In the genomic region with DNA sequence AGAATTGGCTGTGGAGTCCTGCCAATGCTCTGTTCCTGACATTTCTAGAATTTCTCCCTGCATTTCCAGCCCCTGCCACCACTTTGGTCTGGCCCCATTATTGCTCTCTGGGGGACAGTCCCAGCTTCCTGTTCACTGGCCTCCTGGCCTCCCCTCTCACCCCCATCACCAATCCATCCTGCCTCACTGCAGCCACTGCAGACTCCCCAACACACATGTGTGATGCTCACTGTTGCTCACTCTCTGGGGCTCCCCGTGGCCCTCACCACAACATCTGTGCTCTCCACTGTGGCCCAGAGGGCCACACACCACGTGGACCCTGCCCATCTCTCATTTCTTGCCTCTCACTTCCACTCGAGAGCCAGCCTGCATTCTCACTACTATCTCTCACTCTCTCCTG, we compare ENCODE assay signal across 28 cellular contexts.
A peak's percentile ranks its signal among the peaks of the same experiment; 100 is the strongest.
DNase-seq lines count a peak whose midpoint lies in the region; ATAC-seq and TF ChIP-seq lines count a peak whose summit lies in the region.
"Had no signal": no experiment of that assay in that cellular context is flagged by ENCODE, and none has a peak within 500 bp of the region (broad histone marks: within the 10 kb centered on the region; RNA-seq: fewer than 3 reads in every experiment).

No MANE protein-coding gene starts in this region.

- no peaks in the 10 kb centered on the region for H3K9me2 ChIP-seq in PC-9 (ENCODE audit: insufficient read depth)

- H3K27ac Mint-ChIP-seq in MCF 10A (ENCODE audit: low read depth, unreplicated experiment) = peak overlapping the region; percentile 92
- peak overlapping the region; percentile 50 for H3K27ac Mint-ChIP-seq in mesothelial cell of epicardium
- H3K27ac Mint-ChIP-seq in type B pancreatic cell = peak overlapping the region; percentile 43
- H3K27ac Mint-ChIP-seq: activated CD4-positive, alpha-beta T cell treated with anti-CD3 and anti-CD28 coated beads for 36 hours; B cell; H9 had no signal

- no peak overlapping the region for H3K4me3 Mint-ChIP-seq in MCF 10A (ENCODE audit: unreplicated experiment)
- no peak overlapping the region for H3K4me3 Mint-ChIP-seq in mesothelial cell of epicardium
- H3K4me3 Mint-ChIP-seq in type B pancreatic cell = no peak overlapping the region
- H3K4me3 Mint-ChIP-seq: activated CD4-positive, alpha-beta T cell treated with anti-CD3 and anti-CD28 coated beads for 36 hours; B cell; H9; immature natural killer cell had no signal

- DNase-seq in MCF 10A (ENCODE audit: unreplicated experiment) = no peak
- DNase-seq in mammary epithelial cell = no peak
- no peak for DNase-seq in mesothelial cell of epicardium (ENCODE audit: low spot score in 2 of 2, unreplicated experiment in 2 of 2)
- no peak for DNase-seq in type B pancreatic cell (ENCODE audit: extremely low spot score, unreplicated experiment)
- no peak for DNase-seq in PC-9
- DNase-seq: activated CD4-positive, alpha-beta T cell treated with anti-CD3 and anti-CD28 coated beads for 36 hours; activated CD8-positive, alpha-beta memory T cell treated with anti-CD3 and anti-CD28 coated beads for 24 hours; activated effector memory CD4-positive, alpha-beta T cell treated with anti-CD3 and anti-CD28 coated beads, Interleukin-2, amount 50 U/mL, for 16 hours; activated T-cell treated with anti-CD3 and anti-CD28 coated beads for 4 hours; H9; hypothalamus; immature natural killer cell; left cardiac atrium; NCI-H1436; NCI-H2081; NCI-H2227 treated with DMSO at 0.1 percent for 48 hours; NCI-H69; SHP77; stimulated activated CD4-positive, alpha-beta T cell treated with anti-CD3 and anti-CD28 coated beads, Interleukin-12 subunit alpha, Interleukin-12 subunit beta, amount 100 ng/mL, for 4 hours; stimulated activated CD4-positive, alpha-beta T cell treated with anti-CD3 and anti-CD28 coated beads, Interleukin-2, amount 100 ng/mL, for 48 hours had no signal

- no peak overlapping the region for H3K4me3 ChIP-seq in mammary epithelial cell (replicated peaks in 1 of 3; ENCODE audit: insufficient read depth in 1 of 3, low read depth in 2 of 3, low read length in 3 of 3)
- H3K4me3 ChIP-seq in PC-9 = no peak overlapping the region
- H3K4me3 ChIP-seq: lung, tibial nerve had no signal

- intact Hi-C loops in MCF 10A (cut with micrococcal nuclease) (no loop called here), mammary epithelial cell (cut with micrococcal nuclease) (no loop called here), PC-9 (cut with micrococcal nuclease; ENCODE audit: unreplicated experiment) (no loop called here)

- H3F3A ChIP-seq in PC-9 (ENCODE audit: insufficient read depth, low read depth) = peaks cover 29% of the 10 kb centered on the region

- WGBS in mammary epithelial cell (ENCODE audit: low coverage, missing lambda C conversion rate) = 89% methylated on average over 2 of the region's 3 CpGs

- ATAC-seq in HG03095 (IDR thresholded peaks at IDR 0.05; ENCODE audit: unreplicated experiment) = no peak
- no peak for ATAC-seq in GM19395 (IDR thresholded peaks at IDR 0.05; ENCODE audit: unreplicated experiment)
- ATAC-seq: activated CD4-positive, alpha-beta T cell treated with anti-CD3 and anti-CD28 coated beads for 36 hours; left cardiac atrium; sciatic nerve had no signal

- POLR2A ChIA-PET in MCF 10A (lab: Yijun Ruan, JAX) (interaction anchor here (0.7 kb wide), 1 partner anchor 11 kb away, joined by 3 read pairs; no protein-coding TSS in a partner anchor), PC-9 (lab: Charles Lee; ENCODE audit: unreplicated experiment) (no interaction called here)

- H3K27me3 ChIP-seq in mammary epithelial cell (ENCODE audit: insufficient read depth, low read length) (no peaks in the 10 kb centered on the region), PC-9 (ENCODE audit: insufficient read depth, low read depth) (no peaks in the 10 kb centered on the region)
- H3K27me3 ChIP-seq: tibial nerve had no signal

- BruUV-seq in MCF 10A (replicated peaks; lab: Mats Ljungman, UMichigan) = no TSS peak
- BruUV-seq in mammary epithelial cell (replicated peaks; lab: Mats Ljungman, UMichigan) = no TSS peak
- BruUV-seq in PC-9 (replicated peaks; lab: Mats Ljungman, UMichigan) = no TSS peak

- H3K9ac ChIP-seq in mammary epithelial cell (ENCODE audit: insufficient read depth, low read length) = no peak overlapping the region
- H3K9ac ChIP-seq: KMS-11 had no signal

- no peaks in the 10 kb centered on the region for H3K9me3 Mint-ChIP-seq in MCF 10A (ENCODE audit: unreplicated experiment)
- no peaks in the 10 kb centered on the region for H3K9me3 Mint-ChIP-seq in mesothelial cell of epicardium
- no peaks in the 10 kb centered on the region for H3K9me3 Mint-ChIP-seq in type B pancreatic cell
- H3K9me3 Mint-ChIP-seq: H9, immature natural killer cell had no signal

- peaks cover 37% of the 10 kb centered on the region for H3K4me1 ChIP-seq in mammary epithelial cell (ENCODE audit: insufficient read depth, low read length)
- H3K4me1 ChIP-seq in PC-9 (replicated peaks; ENCODE audit: insufficient read depth) = peaks cover 16% of the 10 kb centered on the region; the same call in 1 of the 2 replicates

- H3K36me3 ChIP-seq in mammary epithelial cell (ENCODE audit: insufficient read depth, low read length) (peaks cover 4% of the 10 kb centered on the region), PC-9 (ENCODE audit: low read depth) (no peaks in the 10 kb centered on the region)
- H3K36me3 ChIP-seq: tibial nerve had no signal

- H3K27ac ChIP-seq in mammary epithelial cell (ENCODE audit: insufficient read depth, low read depth, low read length) = no peak overlapping the region
- H3K27ac ChIP-seq in angular gyrus (ENCODE audit: low read depth, low read length) = peak overlapping the region; percentile 35
- H3K27ac ChIP-seq in PC-9 = no peak overlapping the region
- H3K27ac ChIP-seq: KMS-11, tibial nerve had no signal

- H4K20me1 ChIP-seq in mammary epithelial cell (ENCODE audit: insufficient read depth, low read length) = no peaks in the 10 kb centered on the region
- peaks cover 83% of the 10 kb centered on the region for H4K20me1 ChIP-seq in PC-9 (ENCODE audit: insufficient read depth)

- H2AFZ ChIP-seq in mammary epithelial cell (ENCODE audit: low read depth, low read length) (no peak overlapping the region), PC-9 (no peak overlapping the region)

- in situ Hi-C loops in mammary epithelial cell (cut with MboI; ENCODE audit: low sequenced_read_pairs in 2 of 2) = no loop called here

- H3K36me3 Mint-ChIP-seq in MCF 10A (ENCODE audit: insufficient read depth, unreplicated experiment) = peaks cover 5% of the 10 kb centered on the region
- H3K36me3 Mint-ChIP-seq in mesothelial cell of epicardium = no peaks in the 10 kb centered on the region
- H3K36me3 Mint-ChIP-seq in type B pancreatic cell = no peaks in the 10 kb centered on the region
- H3K36me3 Mint-ChIP-seq: immature natural killer cell had no signal

- H3K9me3 ChIP-seq in mammary epithelial cell (replicated peaks; ENCODE audit: insufficient read depth, low read length) (no peaks in the 10 kb centered on the region), PC-9 (ENCODE audit: insufficient read depth, low read depth) (no peaks in the 10 kb centered on the region)
- H3K9me3 ChIP-seq: tibial nerve had no signal

- H3K79me2 ChIP-seq in mammary epithelial cell (ENCODE audit: insufficient read depth, low read length) (peaks cover 84% of the 10 kb centered on the region), PC-9 (ENCODE audit: low read depth) (peaks cover 51% of the 10 kb centered on the region)

- H3K27me3 Mint-ChIP-seq in MCF 10A (ENCODE audit: insufficient read depth, unreplicated experiment) (no peaks in the 10 kb centered on the region), mesothelial cell of epicardium (ENCODE audit: low read depth) (no peaks in the 10 kb centered on the region), type B pancreatic cell (no peaks in the 10 kb centered on the region)
- H3K27me3 Mint-ChIP-seq: activated CD4-positive, alpha-beta T cell treated with anti-CD3 and anti-CD28 coated beads for 36 hours; B cell had no signal

- dilution Hi-C loops in mammary epithelial cell (cut with HindIII; ENCODE audit: low sequenced_read_pairs) = no loop called here

- TF ChIP-seq CTCF in MCF 10A (IDR thresholded peaks at IDR 0.05; ENCODE audit: unreplicated experiment) = no peak
- no peak for TF ChIP-seq CTCF in mammary epithelial cell (conservative IDR thresholded peaks at IDR 0.05 in 1 of 2, IDR thresholded peaks at IDR 0.05 in 1 of 2; ENCODE audit: extremely low read depth in 1 of 2, insufficient read depth in 1 of 2, low read depth in 1 of 2, low read length in 2 of 2)
- no peak for TF ChIP-seq CTCF in mesothelial cell of epicardium (IDR thresholded peaks at IDR 0.05; ENCODE audit: unreplicated experiment)
- TF ChIP-seq CTCF in type B pancreatic cell (conservative IDR thresholded peaks at IDR 0.05) = no peak
- TF ChIP-seq CTCF in PC-9 (conservative IDR thresholded peaks at IDR 0.05) = no peak

- H3K4me1 Mint-ChIP-seq in MCF 10A (ENCODE audit: insufficient read depth, unreplicated experiment) = peaks cover 40% of the 10 kb centered on the region
- peaks cover 51% of the 10 kb centered on the region for H3K4me1 Mint-ChIP-seq in mesothelial cell of epicardium
- peaks cover 57% of the 10 kb centered on the region for H3K4me1 Mint-ChIP-seq in type B pancreatic cell (ENCODE audit: unreplicated experiment)

- no peak overlapping the region for H3K4me2 ChIP-seq in mammary epithelial cell (ENCODE audit: insufficient read depth, low read depth, low read length)
- no peak overlapping the region for H3K4me2 ChIP-seq in PC-9
- H3K4me2 ChIP-seq: KMS-11 had no signal

- CTCF ChIA-PET in MCF 10A (lab: Yijun Ruan, JAX) (no interaction called here), mammary epithelial cell (lab: Charles Lee; ENCODE audit: low non-redundant PET) (no interaction called here), PC-9 (lab: Charles Lee) (no interaction called here)
